ENCODE assay signal across 7 cellular contexts in genomic region chr9:100099722-100100042, GRCh38. TPM values are rescaled to one million over a fixed set of nuclear protein-coding genes. Genes with fewer than 3 reads are reported as not detected.
DNase-seq lines count a peak whose midpoint lies in the region; ATAC-seq, FAIRE-seq and TF ChIP-seq lines count a peak whose summit lies in the region.

No MANE protein-coding gene starts in this region.

- H3K9ac ChIP-seq in SK-N-SH (peak overlapping the region; percentile 86), neural cell (ENCODE audit: low read length) (peak overlapping the region; percentile 94)

- H3F3A ChIP-seq in SK-N-SH (replicated peaks; ENCODE audit: insufficient read depth) (peaks cover 11% of the 10 kb centered on the region), neural cell (ENCODE audit: insufficient read depth, low read length, poor library complexity, severe bottlenecking) (no peaks in the 10 kb centered on the region)

- H3K27ac ChIP-seq in SK-N-SH (ENCODE audit: low read depth in 2 of 2, low read length in 1 of 2) (peak overlapping the region; percentile 85 to 91), esophagus muscularis mucosa (replicated peaks in 1 of 4) (peak overlapping the region; percentile 86 to 95 (median 91)), neural cell (ENCODE audit: low read length) (peak overlapping the region; percentile 93)

- H3K27me3 ChIP-seq in SK-N-SH (ENCODE audit: insufficient read depth) (no peaks in the 10 kb centered on the region), esophagus muscularis mucosa (no peaks in the 10 kb centered on the region), neural cell (ENCODE audit: insufficient read depth, low read depth, low read length) (no peaks in the 10 kb centered on the region)

- under 1% methylated on average over 10 of the region's 10 CpGs for WGBS in SK-N-SH (ENCODE audit: low lambda C conversion rate)
- WGBS in esophagus muscularis mucosa: 15% methylated on average over 9 of the region's 10 CpGs

- no peak for TF ChIP-seq POLR2A in GM12891 (IDR thresholded peaks at IDR 0.05; ENCODE audit: low read depth, low read length)
- TF ChIP-seq POLR2A in esophagus muscularis mucosa (IDR thresholded peaks at IDR 0.05; ENCODE audit: low read depth): no peak

- peaks cover 25% of the 10 kb centered on the region for H4K20me1 ChIP-seq in SK-N-SH (ENCODE audit: insufficient read depth)
- no peaks in the 10 kb centered on the region for H4K20me1 ChIP-seq in neural cell (ENCODE audit: insufficient read depth)

- TF ChIP-seq CTCF in SK-N-SH (IDR thresholded peaks at IDR 0.05): no peak
- TF ChIP-seq CTCF in esophagus muscularis mucosa (IDR thresholded peaks at IDR 0.05): no peak
- TF ChIP-seq CTCF in neural cell (IDR thresholded peaks at IDR 0.05; ENCODE audit: poor library complexity, severe bottlenecking): no peak

- peak overlapping the region; percentile 97 for H2AFZ ChIP-seq in SK-N-SH (ENCODE audit: low read depth)
- peak overlapping the region; percentile 90 for H2AFZ ChIP-seq in neural cell (ENCODE audit: low read depth, low read length)

- CTCF ChIA-PET in SK-N-SH (lab: Yijun Ruan, JAX): interaction anchor here (0.6 to 1.1 kb wide), 2 partner anchors 915 kb away, joined by 3 to 4 read pairs; no protein-coding TSS in a partner anchor

- H3K79me2 ChIP-seq in SK-N-SH (ENCODE audit: insufficient read depth) (peaks cover 66% of the 10 kb centered on the region), neural cell (replicated peaks; ENCODE audit: insufficient read depth, low read length) (peaks cover 29% of the 10 kb centered on the region)

- FAIRE-seq in GM12891 (lab: Jason Lieb, UNC) (peak; percentile 55), RCC 7860 (lab: Jason Lieb, UNC) (no peak)

- DNase-seq in GM12891 (ENCODE audit: insufficient read length, low spot score) (no peak), SK-N-SH (peak; percentile 38), esophagus muscularis mucosa (ENCODE audit: extremely low spot score) (no peak), NK-92 (lab: John Stamatoyannopoulos, UW; ENCODE audit: unreplicated experiment) (no peak), RCC 7860 (ENCODE audit: low spot score) (no peak)

- H3K4me3 ChIP-seq in SK-N-SH (ENCODE audit: low read depth in 2 of 2, low read length in 1 of 2) (peak overlapping the region; percentile 90 to 100), esophagus muscularis mucosa (peak overlapping the region; percentile 79 to 84 (median 82)), neural cell (ENCODE audit: low read length) (peak overlapping the region; percentile 100)

- peak overlapping the region; percentile 87 for H3K4me2 ChIP-seq in SK-N-SH
- peak overlapping the region; percentile 70 for H3K4me2 ChIP-seq in neural cell (ENCODE audit: low read length)

- H3K9me2 ChIP-seq in SK-N-SH (no peaks in the 10 kb centered on the region), neural cell (ENCODE audit: insufficient read depth, low read length) (no peaks in the 10 kb centered on the region)

- H3K9me3 ChIP-seq in SK-N-SH: no peaks in the 10 kb centered on the region
- H3K9me3 ChIP-seq in esophagus muscularis mucosa: no peaks in the 10 kb centered on the region
- H3K9me3 ChIP-seq in neural cell (ENCODE audit: low read length): no peaks in the 10 kb centered on the region

- TF ChIP-seq RAD21 in SK-N-SH (IDR thresholded peaks at IDR 0.05; ENCODE audit: low read length) (no peak), neural cell (conservative IDR thresholded peaks at IDR 0.05) (no peak)

- peak; percentile 11 for ATAC-seq in HG02885 (IDR thresholded peaks at IDR 0.05; ENCODE audit: poor library complexity, unreplicated experiment)

- intact Hi-C loops in esophagus muscularis mucosa (cut with DNase I): loop anchor here (5.0 kb wide), 1 partner anchor 277 kb away; the partner anchor contains the start of gene NR4A3

- H3K36me3 ChIP-seq in SK-N-SH (replicated peaks in 1 of 2; ENCODE audit: control insufficient read depth in 1 of 2, insufficient read depth in 2 of 2, low read length in 1 of 2) (peaks cover 10 to 17% of the 10 kb centered on the region in 2 experiments), esophagus muscularis mucosa (peaks cover 7 to 20% (median 11%) of the 10 kb centered on the region in 4 donors), neural cell (ENCODE audit: insufficient read depth, low read length) (no peaks in the 10 kb centered on the region)

- peaks cover 12 to 23% of the 10 kb centered on the region in 2 experiments; a peak in 3 of 4 replicates for H3K4me1 ChIP-seq in SK-N-SH (ENCODE audit: control insufficient read depth in 1 of 2, insufficient read depth in 2 of 2, low read depth in 1 of 2, low read length in 1 of 2)
- peaks cover 20 to 37% (median 31%) of the 10 kb centered on the region in 4 donors for H3K4me1 ChIP-seq in esophagus muscularis mucosa

- TF ChIP-seq EP300 in SK-N-SH (IDR thresholded peaks at IDR 0.05; ENCODE audit: borderline replicate concordance in 1 of 2, low read depth in 1 of 2, low read length in 1 of 2) (no peak), esophagus muscularis mucosa (IDR thresholded peaks at IDR 0.05) (no peak), neural cell (conservative IDR thresholded peaks at IDR 0.05; ENCODE audit: poor library complexity, severe bottlenecking) (no peak)

- POLR2A ChIA-PET in SK-N-SH (lab: Yijun Ruan, JAX): no interaction called here

TF ChIP-seq in GM12891, 5 proteins besides CTCF, POLR2A, EP300 and RAD21:
- no peak for TF ChIP-seq POU2F2 (IDR thresholded peaks at IDR 0.05; ENCODE audit: low read depth, low read length)
- TF ChIP-seq SPI1 (IDR thresholded peaks at IDR 0.05; ENCODE audit: low read depth, low read length): no peak
- TF ChIP-seq PAX5 (IDR thresholded peaks at IDR 0.05; ENCODE audit: insufficient read depth, low read length, severe bottlenecking): no peak
- no peak for TF ChIP-seq TAF1 (IDR thresholded peaks at IDR 0.05; ENCODE audit: low read depth, low read length)

TF ChIP-seq in SK-N-SH, 30 proteins besides CTCF, POLR2A, EP300 and RAD21:
- 0 out of 2 replicates have a peak, but pooled peaks have one; percentile 34 for TF ChIP-seq MXI1 (IDR thresholded peaks at IDR 0.05; ENCODE audit: low read depth, low read length)
- TF ChIP-seq FOXJ3 (CRISPR knock-in tag; IDR thresholded peaks at IDR 0.05): no peak

TF ChIP-seq in neural cell, 6 proteins besides CTCF, POLR2A, EP300 and RAD21:
- TF ChIP-seq, protein P1, sequence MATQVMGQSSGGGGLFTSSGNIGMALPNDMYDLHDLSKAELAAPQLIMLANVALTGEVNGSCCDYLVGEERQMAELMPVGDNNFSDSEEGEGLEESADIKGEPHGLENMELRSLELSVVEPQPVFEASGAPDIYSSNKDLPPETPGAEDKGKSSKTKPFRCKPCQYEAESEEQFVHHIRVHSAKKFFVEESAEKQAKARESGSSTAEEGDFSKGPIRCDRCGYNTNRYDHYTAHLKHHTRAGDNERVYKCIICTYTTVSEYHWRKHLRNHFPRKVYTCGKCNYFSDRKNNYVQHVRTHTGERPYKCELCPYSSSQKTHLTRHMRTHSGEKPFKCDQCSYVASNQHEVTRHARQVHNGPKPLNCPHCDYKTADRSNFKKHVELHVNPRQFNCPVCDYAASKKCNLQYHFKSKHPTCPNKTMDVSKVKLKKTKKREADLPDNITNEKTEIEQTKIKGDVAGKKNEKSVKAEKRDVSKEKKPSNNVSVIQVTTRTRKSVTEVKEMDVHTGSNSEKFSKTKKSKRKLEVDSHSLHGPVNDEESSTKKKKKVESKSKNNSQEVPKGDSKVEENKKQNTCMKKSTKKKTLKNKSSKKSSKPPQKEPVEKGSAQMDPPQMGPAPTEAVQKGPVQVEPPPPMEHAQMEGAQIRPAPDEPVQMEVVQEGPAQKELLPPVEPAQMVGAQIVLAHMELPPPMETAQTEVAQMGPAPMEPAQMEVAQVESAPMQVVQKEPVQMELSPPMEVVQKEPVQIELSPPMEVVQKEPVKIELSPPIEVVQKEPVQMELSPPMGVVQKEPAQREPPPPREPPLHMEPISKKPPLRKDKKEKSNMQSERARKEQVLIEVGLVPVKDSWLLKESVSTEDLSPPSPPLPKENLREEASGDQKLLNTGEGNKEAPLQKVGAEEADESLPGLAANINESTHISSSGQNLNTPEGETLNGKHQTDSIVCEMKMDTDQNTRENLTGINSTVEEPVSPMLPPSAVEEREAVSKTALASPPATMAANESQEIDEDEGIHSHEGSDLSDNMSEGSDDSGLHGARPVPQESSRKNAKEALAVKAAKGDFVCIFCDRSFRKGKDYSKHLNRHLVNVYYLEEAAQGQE (IDR thresholded peaks at IDR 0.05; ENCODE audit: borderline replicate concordance): peak; percentile 11
- TF ChIP-seq EZH2 (IDR thresholded peaks at IDR 0.05; ENCODE audit: borderline replicate concordance, insufficient read depth, low read length, poor library complexity, severe bottlenecking): no peak

RNA-seq across cellular contexts. Expression of gene INVS, which starts 0.6 kb away (rescaled TPM):
- polyA plus RNA-seq in GM12891 (2012; ENCODE audit: low read depth, missing spikeins): 8.0 TPM
- polyA plus RNA-seq in SK-N-SH (2012; rRNA removed): 8.1 and 11.4 TPM in 2 replicates
- polyA plus RNA-seq in SK-N-SH (2012; cell fraction: cytosol; rRNA removed): 6.8 and 8.9 TPM in 2 replicates
- polyA plus RNA-seq in SK-N-SH (2012; cell fraction: nucleus; rRNA removed): 13.4 and 24.4 TPM in 2 replicates
- 10 to 100 TPM; 19.2 to 24.1 (median 23.4) TPM for total RNA-seq in esophagus muscularis mucosa
- 11.3 and 12.3 TPM in 2 replicates for polyA plus RNA-seq in neural cell
- 29.9 and 34.7 TPM in 2 replicates for polyA minus RNA-seq in neural cell

RNA-seq across cellular contexts. Expression of gene ERP44, which starts 0.9 kb away (rescaled TPM):
- 18.0 TPM for polyA plus RNA-seq in GM12891 (2012; ENCODE audit: low read depth, missing spikeins)
- 9.4 and 10.0 TPM in 2 replicates for polyA plus RNA-seq in SK-N-SH (2012; rRNA removed)
- polyA plus RNA-seq in SK-N-SH (2012; cell fraction: cytosol; rRNA removed): 13.6 and 16.6 TPM in 2 replicates
- polyA plus RNA-seq in SK-N-SH (2012; cell fraction: nucleus; rRNA removed): 3.5 and 10.2 TPM in 2 replicates
- 10 to 100 TPM; 12.1 to 13.3 (median 12.7) TPM for total RNA-seq in esophagus muscularis mucosa
- polyA plus RNA-seq in neural cell: 27.6 and 30.6 TPM in 2 replicates
- polyA minus RNA-seq in neural cell: 39.2 and 47.5 TPM in 2 replicates
